ENCODE assay signal across 8 cellular contexts in the genomic region with DNA sequence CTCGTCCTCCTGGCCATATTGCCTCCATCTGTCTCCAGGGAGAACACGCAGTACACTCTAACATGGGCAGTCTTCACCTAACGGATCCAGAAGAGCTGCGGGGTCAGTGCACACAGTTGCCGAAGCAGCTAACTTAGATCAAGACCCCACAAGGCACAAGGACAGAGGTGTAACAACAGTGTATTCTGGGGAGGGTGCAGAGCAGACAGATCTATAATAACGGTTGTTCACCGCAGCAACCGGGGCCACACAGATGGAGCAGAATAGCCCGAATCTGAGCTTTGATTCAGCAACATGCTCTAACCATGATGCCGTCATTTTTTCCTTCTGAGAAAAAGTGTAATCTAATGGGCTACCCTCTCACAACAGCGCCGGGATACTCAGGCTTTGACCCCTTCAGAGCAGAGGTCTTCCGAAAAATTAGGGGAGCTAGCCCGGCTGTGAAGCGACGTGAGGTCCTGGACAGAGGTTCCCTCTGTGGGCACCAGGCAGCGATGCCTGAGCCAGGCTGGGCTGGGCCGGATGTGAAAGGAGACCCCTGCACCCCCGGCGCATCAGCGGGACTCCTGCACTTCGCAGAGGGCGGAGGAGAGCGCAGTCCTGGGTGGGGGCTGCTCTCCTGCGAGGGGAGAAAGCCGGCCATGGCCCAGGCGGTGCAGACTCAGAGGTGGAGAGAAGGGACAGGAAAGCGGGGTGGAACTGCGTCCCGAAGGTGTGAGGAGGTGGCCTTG. TPM values are rescaled to one million over a fixed set of nuclear protein-coding genes. Genes with fewer than 3 reads are reported as not detected.
DNase-seq lines count a peak whose midpoint lies in the region; ATAC-seq, FAIRE-seq and TF ChIP-seq lines count a peak whose summit lies in the region.

No MANE protein-coding gene starts in this region.

- no peaks in the 10 kb centered on the region for H3K9me3 ChIP-seq in pancreas

- H3K27ac ChIP-seq in pancreas: peak overlapping the region; percentile 66 to 89 (median 81)

- ATAC-seq in Right ventricle myocardium inferior (peak; percentile 15), pancreas (peak; percentile 6 to 39 (median 21))

- 4 to 5% methylated on average over 30 of the region's 30 CpGs for WGBS in pancreas, 2 donors

- peaks cover 0 to 11% (median 4%) of the 10 kb centered on the region in 3 donors for H3K4me1 ChIP-seq in pancreas

- no peaks in the 10 kb centered on the region for H3K36me3 ChIP-seq in pancreas

- no peaks in the 10 kb centered on the region for H3K27me3 ChIP-seq in pancreas

- no peak for TF ChIP-seq CTCF in pancreas (IDR thresholded peaks at IDR 0.05)

- peak overlapping the region; percentile 59 to 79 (median 65) for H3K4me3 ChIP-seq in pancreas

- DNase-seq in COR-L47 (lab: John Stamatoyannopoulos, UW) (peak; percentile 42), H4 (ENCODE audit: low spot score) (peak; percentile 8), NCI-H748 (lab: John Stamatoyannopoulos, UW; ENCODE audit: unreplicated experiment) (peak; percentile 74), Right ventricle myocardium inferior (ENCODE audit: missing footprints) (peak; percentile 74), pancreas (peak in 4 of 6 donors; percentile 21 to 88 (median 70)), HK-2 (ENCODE audit: unreplicated experiment) (no peak), NCI-H2081 treated with DMSO at 0.1 percent for 48 hours (lab: John Stamatoyannopoulos, UW) (no peak)
- peak in 3 of 4 experiments; percentile 14 to 37 (median 29) for DNase-seq in activated naive CD4-positive, alpha-beta T cell (lab: John Stamatoyannopoulos, UW)

- intact Hi-C loops in Right ventricle myocardium inferior (cut with DNase I): loop anchor here (1.0 to 5.0 kb wide), 2 partner anchors 57 to 81 kb away; a partner anchor contains a TSS
- intact Hi-C loops in pancreas (cut with DNase I): no loop called here

- FAIRE-seq in pancreas (lab: Jason Lieb, UNC): no peak

RNA-seq across cellular contexts. Expression of a gene that starts 57.5 kb away (rescaled TPM):
- 9.0 and 12.5 TPM in 2 replicates for total RNA-seq in H4 (2014; rRNA removed; shearing (Covaris generic))
- 8.6 TPM for total RNA-seq in Right ventricle myocardium inferior
- total RNA-seq in pancreas: 10 to 100 TPM in 2 of 6 donors, 1 to 10 TPM in 4; 5.9 to 15.6 (median 9.2) TPM
- 1 to 10 TPM; 3.9 to 8.6 TPM for polyA plus RNA-seq in pancreas

Comparison
In these comparisons a context has a peak if more than half of its experiments do, and no peak if none do; other contexts are left out.
1. DNase-seq: peak in COR-L47 (single experiment), H4 (single experiment), NCI-H748 (single experiment), activated naive CD4-positive, alpha-beta T cell (3 of 4), Right ventricle myocardium inferior (single experiment) and pancreas (4 of 6); none in HK-2 (single experiment) and NCI-H2081 treated with DMSO at 0.1 percent for 48 hours (single experiment).